Comparison of ENCODE assay signal across 1 cellular context in the genomic region with DNA sequence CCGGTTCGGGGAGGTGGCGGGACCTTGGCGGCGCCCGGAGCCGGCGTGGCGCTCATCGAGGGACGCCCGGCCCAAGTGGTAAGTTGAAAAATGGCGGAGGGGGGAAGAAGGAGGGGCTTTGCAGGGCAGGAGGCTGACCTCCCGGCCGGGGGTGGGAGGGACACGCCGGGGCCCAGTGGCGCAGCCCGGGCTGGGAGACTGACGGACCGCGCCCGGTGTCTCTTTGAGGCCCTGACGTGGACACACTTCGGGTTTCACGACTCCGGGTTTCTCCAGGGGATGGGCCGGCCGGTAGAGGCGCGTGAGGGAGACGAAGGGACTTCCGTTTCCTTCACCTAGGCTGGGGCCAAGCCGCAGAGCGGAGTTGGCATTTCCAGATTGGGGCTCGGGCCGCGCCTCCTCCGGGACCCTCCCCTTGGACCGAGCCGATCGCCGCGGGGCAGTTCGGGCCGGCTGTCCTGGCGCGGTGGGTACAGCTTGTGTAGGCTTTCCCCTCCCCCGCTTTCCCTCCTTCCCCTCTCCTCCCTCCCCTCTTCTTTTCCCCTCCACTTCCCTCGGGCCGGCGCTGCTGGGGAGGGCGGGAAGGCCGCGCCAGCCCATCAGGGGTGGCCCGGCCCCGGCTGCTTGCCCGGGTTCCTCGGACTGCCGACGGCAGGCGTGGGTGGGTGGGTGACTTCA.
A peak's percentile ranks its signal among the peaks of the same experiment; 100 is the strongest.
TF ChIP-seq lines count a peak whose summit lies in the region.

A gene (plus strand): TSS at position 226 of the 678 bp plus-strand sequence. CDS start 25,610 bp downstream, outside the sequence.

TF ChIP-seq in HEK293, 187 proteins besides CTCF, POLR2A, EP300 and RAD21 (continued from another document):
- TF ChIP-seq, protein P1, sequence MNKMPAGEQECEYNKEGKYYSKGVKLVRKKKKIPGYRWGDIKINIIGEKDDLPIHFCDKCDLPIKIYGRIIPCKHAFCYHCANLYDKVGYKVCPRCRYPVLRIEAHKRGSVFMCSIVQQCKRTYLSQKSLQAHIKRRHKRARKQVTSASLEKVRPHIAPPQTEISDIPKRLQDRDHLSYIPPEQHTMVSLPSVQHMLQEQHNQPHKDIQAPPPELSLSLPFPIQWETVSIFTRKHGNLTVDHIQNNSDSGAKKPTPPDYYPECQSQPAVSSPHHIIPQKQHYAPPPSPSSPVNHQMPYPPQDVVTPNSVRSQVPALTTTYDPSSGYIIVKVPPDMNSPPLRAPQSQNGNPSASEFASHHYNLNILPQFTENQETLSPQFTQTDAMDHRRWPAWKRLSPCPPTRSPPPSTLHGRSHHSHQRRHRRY (tag by site-specific recombination; IDR thresholded peaks at IDR 0.05) = no peak
- no peak for TF ChIP-seq ZNF560 (tag by site-specific recombination; IDR thresholded peaks at IDR 0.05; ENCODE audit: borderline replicate concordance)
- no peak for TF ChIP-seq MEIS1 (CRISPR knock-in tag; IDR thresholded peaks at IDR 0.05; ENCODE audit: borderline replicate concordance)
- no peak for TF ChIP-seq ZNF837 (tag by site-specific recombination; IDR thresholded peaks at IDR 0.05)
- TF ChIP-seq ZNF223 (tag by site-specific recombination; IDR thresholded peaks at IDR 0.05) = no peak
- TF ChIP-seq ZNF350 (tag by site-specific recombination; IDR thresholded peaks at IDR 0.05) = no peak
- TF ChIP-seq ZNF404 (tag by site-specific recombination; IDR thresholded peaks at IDR 0.05) = no peak
- no peak for TF ChIP-seq ZNF544 (tag by site-specific recombination; IDR thresholded peaks at IDR 0.05)
- TF ChIP-seq, protein P2, sequence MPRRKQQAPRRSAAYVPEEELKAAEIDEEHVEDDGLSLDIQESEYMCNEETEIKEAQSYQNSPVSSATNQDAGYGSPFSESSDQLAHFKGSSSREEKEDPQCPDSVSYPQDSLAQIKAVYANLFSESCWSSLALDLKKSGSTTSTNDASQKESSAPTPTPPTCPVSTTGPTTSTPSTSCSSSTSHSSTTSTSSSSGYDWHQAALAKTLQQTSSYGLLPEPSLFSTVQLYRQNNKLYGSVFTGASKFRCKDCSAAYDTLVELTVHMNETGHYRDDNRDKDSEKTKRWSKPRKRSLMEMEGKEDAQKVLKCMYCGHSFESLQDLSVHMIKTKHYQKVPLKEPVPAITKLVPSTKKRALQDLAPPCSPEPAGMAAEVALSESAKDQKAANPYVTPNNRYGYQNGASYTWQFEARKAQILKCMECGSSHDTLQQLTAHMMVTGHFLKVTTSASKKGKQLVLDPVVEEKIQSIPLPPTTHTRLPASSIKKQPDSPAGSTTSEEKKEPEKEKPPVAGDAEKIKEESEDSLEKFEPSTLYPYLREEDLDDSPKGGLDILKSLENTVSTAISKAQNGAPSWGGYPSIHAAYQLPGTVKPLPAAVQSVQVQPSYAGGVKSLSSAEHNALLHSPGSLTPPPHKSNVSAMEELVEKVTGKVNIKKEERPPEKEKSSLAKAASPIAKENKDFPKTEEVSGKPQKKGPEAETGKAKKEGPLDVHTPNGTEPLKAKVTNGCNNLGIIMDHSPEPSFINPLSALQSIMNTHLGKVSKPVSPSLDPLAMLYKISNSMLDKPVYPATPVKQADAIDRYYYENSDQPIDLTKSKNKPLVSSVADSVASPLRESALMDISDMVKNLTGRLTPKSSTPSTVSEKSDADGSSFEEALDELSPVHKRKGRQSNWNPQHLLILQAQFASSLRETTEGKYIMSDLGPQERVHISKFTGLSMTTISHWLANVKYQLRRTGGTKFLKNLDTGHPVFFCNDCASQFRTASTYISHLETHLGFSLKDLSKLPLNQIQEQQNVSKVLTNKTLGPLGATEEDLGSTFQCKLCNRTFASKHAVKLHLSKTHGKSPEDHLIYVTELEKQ (tag by site-specific recombination; IDR thresholded peaks at IDR 0.05; ENCODE audit: borderline replicate concordance) = no peak
- TF ChIP-seq ZNF521 (tag by site-specific recombination; IDR thresholded peaks at IDR 0.05) = no peak
- TF ChIP-seq ZFP41 (tag by site-specific recombination; IDR thresholded peaks at IDR 0.05; ENCODE audit: borderline replicate concordance) = no peak
- TF ChIP-seq ZNF335 (tag by site-specific recombination; conservative IDR thresholded peaks at IDR 0.05) = peak; percentile 88
